Comparison of ENCODE assay signal across 11 cellular contexts in the genomic region with DNA sequence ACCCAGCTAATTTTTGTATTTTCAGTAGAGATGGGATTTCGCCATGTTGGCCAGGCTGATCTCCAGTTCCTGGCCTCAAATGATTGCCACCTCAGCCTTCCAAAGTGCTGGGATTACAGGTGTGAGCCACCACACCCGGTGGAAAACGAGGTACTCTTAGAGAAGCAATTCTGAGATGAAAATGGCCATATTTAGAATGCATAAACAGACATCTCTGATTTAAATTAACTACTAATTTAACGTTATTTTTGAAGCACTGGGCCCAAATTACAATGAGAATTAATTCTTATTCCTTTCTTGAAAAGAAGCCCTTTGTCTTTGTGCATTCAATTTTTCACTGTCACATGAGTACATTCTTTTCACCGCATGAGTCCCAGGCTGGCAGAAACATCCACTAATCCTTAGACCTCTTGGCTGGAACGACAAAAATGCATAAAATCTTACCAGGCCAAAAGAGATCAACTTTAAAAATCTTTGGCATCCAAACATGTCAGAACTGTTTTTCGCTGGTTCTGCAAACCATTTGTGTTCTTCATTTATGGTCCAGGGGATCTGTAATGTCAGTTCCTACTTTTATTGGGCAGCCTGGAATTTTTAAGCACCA.
DNase-seq lines count a peak whose midpoint lies in the region; TF ChIP-seq lines count a peak whose summit lies in the region.
"Had no signal": no experiment of that assay in that cellular context is flagged by ENCODE, and none has a peak within 500 bp of the region (broad histone marks: within the 10 kb centered on the region; RNA-seq: fewer than 3 reads in every experiment).

No MANE protein-coding gene starts in this region.

- no peak overlapping the region for H2AK5ac ChIP-seq in neuronal stem cell (ENCODE audit: low read depth, low read length)

- H3K4me1 ChIP-seq in neuronal stem cell (ENCODE audit: control insufficient read depth in 2 of 2, insufficient read depth in 1 of 2, low read depth in 1 of 2, low read length in 2 of 2): peaks cover 0 to 4% of the 10 kb centered on the region in 2 donors

- no peaks in the 10 kb centered on the region for H3K79me1 ChIP-seq in neuronal stem cell (ENCODE audit: low read depth, low read length)

- H3K4me1 Mint-ChIP-seq in chondrocyte (ENCODE audit: low read depth): peaks cover 59% of the 10 kb centered on the region

- no peak overlapping the region for H3K4ac ChIP-seq in neuronal stem cell (ENCODE audit: low read length)

- intact Hi-C loops in lower leg skin (cut with DNase I; ENCODE audit: low total_unique reads): loop anchor here (5.0 to 10.0 kb wide), 2 partner anchors 130 to 547 kb away; a partner anchor contains a TSS

- no peak overlapping the region for H3K4me3 Mint-ChIP-seq in chondrocyte (ENCODE audit: unreplicated experiment)
- H3K4me3 Mint-ChIP-seq: neural crest cell had no signal

- H3K36me3 Mint-ChIP-seq in chondrocyte (ENCODE audit: low read depth): no peaks in the 10 kb centered on the region

- no peak overlapping the region for H2BK12ac ChIP-seq in neuronal stem cell (ENCODE audit: low read length)

- H3K4me2 ChIP-seq in neuronal stem cell (ENCODE audit: insufficient read depth, low read length, poor library complexity, severe bottlenecking): no peak overlapping the region

- TF ChIP-seq POLR2A in lower leg skin (IDR thresholded peaks at IDR 0.05): no peak

- H3K36me3 ChIP-seq in MG63: peaks cover 7% of the 10 kb centered on the region
- no peaks in the 10 kb centered on the region for H3K36me3 ChIP-seq in neuronal stem cell (replicated peaks in 1 of 2; ENCODE audit: control insufficient read depth in 2 of 2, insufficient read depth in 2 of 2, low read length in 2 of 2)

- H2BK120ac ChIP-seq in neuronal stem cell (ENCODE audit: low read depth, low read length): no peak overlapping the region

- peak overlapping the region; percentile 78 for H3K27ac Mint-ChIP-seq in chondrocyte (ENCODE audit: unreplicated experiment)

- no peaks in the 10 kb centered on the region for H3K9me3 Mint-ChIP-seq in chondrocyte (ENCODE audit: low read depth)
- H3K9me3 Mint-ChIP-seq: neural crest cell had no signal

- H3K18ac ChIP-seq in neuronal stem cell (ENCODE audit: low read length): no peak overlapping the region

- DNase-seq in AG08396 (ENCODE audit: low spot score): peak; percentile 35
- peak; percentile 45 for DNase-seq in MG63
- DNase-seq in chondrocyte (ENCODE audit: low spot score): no peak
- peak; percentile 20 for DNase-seq in neuronal stem cell (ENCODE audit: low spot score)
- DNase-seq in SKM-1 treated with dmso at 0.1 percent for 144 hours (lab: John Stamatoyannopoulos, UW; ENCODE audit: unreplicated experiment): no peak
- DNase-seq in activated CD8-positive, alpha-beta memory T cell treated with anti-CD3 and anti-CD28 coated beads, Interleukin-2, amount 50 U/mL, for 4 hours: no peak
- no peak for DNase-seq in lower leg skin (ENCODE audit: low spot score in 2 of 2)
- DNase-seq in dermis blood vessel endothelial cell: no peak
- DNase-seq: NCI-H446 treated with DMSO at 0.1 percent for 48 hours had no signal

- peak overlapping the region; percentile 31 for H2AFZ ChIP-seq in neuronal stem cell (ENCODE audit: low read length)

- H3K23ac ChIP-seq in neuronal stem cell (ENCODE audit: low read depth, low read length, poor library complexity): no peak overlapping the region

- no peak overlapping the region for H2BK15ac ChIP-seq in neuronal stem cell (ENCODE audit: low read length)

- H3K4me3 ChIP-seq in MG63 (no peak overlapping the region), neuronal stem cell (ENCODE audit: low read length in 2 of 2) (no peak overlapping the region), lower leg skin (ENCODE audit: low read depth, poor library complexity, severe bottlenecking) (no peak overlapping the region)

- no peak overlapping the region for H2BK5ac ChIP-seq in neuronal stem cell (ENCODE audit: low read length)

- H3K27me3 Mint-ChIP-seq in chondrocyte (ENCODE audit: low read depth): no peaks in the 10 kb centered on the region

- no CpG with 5 or more reads among the region's 7 CpGs for WGBS in neuronal stem cell (ENCODE audit: extremely low coverage in 2 of 2, insufficient read length in 2 of 2, insufficient replicate concordance in 1 of 2), 2 donors
- WGBS in lower leg skin, 2 donors: 38 to 44% methylated on average over 7 of the region's 7 CpGs

- H4K8ac ChIP-seq in neuronal stem cell (ENCODE audit: low read depth, low read length): no peak overlapping the region

- peak overlapping the region; percentile 16 for H3K27ac ChIP-seq in neuronal stem cell (replicated peaks; ENCODE audit: low read length)
- H3K27ac ChIP-seq: C4-2B had no signal

- no peak overlapping the region for H3K14ac ChIP-seq in neuronal stem cell (ENCODE audit: low read length)

- H4K91ac ChIP-seq in neuronal stem cell (ENCODE audit: low read depth, low read length, poor library complexity): no peak overlapping the region

- H3K27me3 ChIP-seq in MG63 (no peaks in the 10 kb centered on the region), neuronal stem cell (ENCODE audit: control insufficient read depth in 3 of 3, insufficient read depth in 3 of 3, low read depth in 1 of 3, low read length in 3 of 3) (no peaks in the 10 kb centered on the region)

- no peak for TF ChIP-seq CTCF in chondrocyte (IDR thresholded peaks at IDR 0.05)
- TF ChIP-seq CTCF in lower leg skin (IDR thresholded peaks at IDR 0.05): no peak

- H3K9me3 ChIP-seq in MG63: no peaks in the 10 kb centered on the region
- H3K9me3 ChIP-seq in neuronal stem cell (replicated peaks in 1 of 2; ENCODE audit: control insufficient read depth in 2 of 2, insufficient read depth in 1 of 2, low read depth in 1 of 2, low read length in 2 of 2): no peaks in the 10 kb centered on the region

- H3K9ac ChIP-seq in neuronal stem cell (ENCODE audit: low read depth, low read length, poor library complexity): no peak overlapping the region

Comparison
In these comparisons a context has a peak if more than half of its experiments do, and no peak if none do; other contexts are left out.
1. DNase-seq: peak in AG08396 (single experiment), MG63 (single experiment) and neuronal stem cell (single experiment); none in chondrocyte (single experiment), SKM-1 treated with dmso at 0.1 percent for 144 hours (single experiment), activated CD8-positive, alpha-beta memory T cell treated with anti-CD3 and anti-CD28 coated beads, Interleukin-2, amount 50 U/mL, for 4 hours (single experiment), lower leg skin (0 of 2) and dermis blood vessel endothelial cell (single experiment).